In the genomic region with DNA sequence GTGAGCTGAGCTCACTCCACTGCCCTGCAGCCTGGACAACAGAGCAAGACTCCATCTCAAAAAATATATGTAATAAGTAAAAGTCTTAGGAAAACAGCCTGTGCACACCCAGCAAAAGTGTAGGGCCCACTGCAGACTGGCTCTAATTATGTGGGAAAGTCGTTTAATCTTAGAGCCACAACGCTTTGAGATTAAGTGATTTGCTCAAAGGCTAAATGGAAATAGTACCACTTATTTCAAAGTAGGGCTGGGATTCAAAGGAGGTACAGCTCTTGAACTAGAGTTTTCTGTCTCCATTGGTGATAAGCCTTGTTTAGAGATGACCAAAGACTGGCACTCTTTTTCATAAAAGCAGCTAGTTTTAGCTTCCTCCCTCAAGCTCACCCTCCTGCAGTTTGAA, we compare ENCODE assay signal across 1 cellular context.
TF ChIP-seq lines count a peak whose summit lies in the region.

No MANE protein-coding gene starts in this region.

TF ChIP-seq in endothelial cell of umbilical vein, 7 proteins besides CTCF, POLR2A, EP300 and RAD21:
- TF ChIP-seq JUN (IDR thresholded peaks at IDR 0.05; ENCODE audit: borderline replicate concordance, insufficient read depth, insufficient read length, low read depth) (no peak), POLR2AphosphoS5 (IDR thresholded peaks at IDR 0.05; ENCODE audit: insufficient read depth, low read depth, low read length) (no peak), MYC (IDR thresholded peaks at IDR 0.05; ENCODE audit: low read depth, low read length) (no peak)
- TF ChIP-seq, protein P1, sequence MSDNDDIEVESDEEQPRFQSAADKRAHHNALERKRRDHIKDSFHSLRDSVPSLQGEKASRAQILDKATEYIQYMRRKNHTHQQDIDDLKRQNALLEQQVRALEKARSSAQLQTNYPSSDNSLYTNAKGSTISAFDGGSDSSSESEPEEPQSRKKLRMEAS (IDR thresholded peaks at IDR 0.05; ENCODE audit: insufficient read depth, insufficient read length): no peak
